26 cellular contexts compared by ENCODE assay signal in genomic region chr14:103882503-103883262, GRCh38. TPM values are rescaled to one million over a fixed set of nuclear protein-coding genes. Genes with fewer than 3 reads are reported as not detected.
DNase-seq lines count a peak whose midpoint lies in the region; ATAC-seq and TF ChIP-seq lines count a peak whose summit lies in the region.
"Had no signal": no experiment of that assay in that cellular context is flagged by ENCODE, and none has a peak within 500 bp of the region (broad histone marks: within the 10 kb centered on the region; RNA-seq: fewer than 3 reads in every experiment).

No MANE protein-coding gene starts in this region.

- H3K36me3 Mint-ChIP-seq in nephron (ENCODE audit: low read depth) = no peaks in the 10 kb centered on the region
- H3K36me3 Mint-ChIP-seq: activated naive CD8-positive, alpha-beta T cell treated with anti-CD3 and anti-CD28 coated beads, Interleukin-2, amount 10 ng/mL, durations not matched to agents 7 days and 5 days; mesothelial cell of epicardium; type B pancreatic cell had no signal

- CTCF ChIA-PET in RWPE1 (lab: Yijun Ruan, JAX) = no interaction called here

- H3K4me1 Mint-ChIP-seq in nephron = peaks cover 37% of the 10 kb centered on the region

- peaks cover 10% of the 10 kb centered on the region for H3K27me3 Mint-ChIP-seq in nephron (ENCODE audit: low read depth)

- TF ChIP-seq CTCF in heart right ventricle (IDR thresholded peaks at IDR 0.05) (no peak), fibroblast of pulmonary artery (IDR thresholded peaks at IDR 0.05; ENCODE audit: low read length, missing control alignments) (no peak), nephron (IDR thresholded peaks at IDR 0.05; ENCODE audit: unreplicated experiment in 3 of 3) (no peak), breast epithelium (IDR thresholded peaks at IDR 0.05) (no peak), RWPE1 (conservative IDR thresholded peaks at IDR 0.05; ENCODE audit: low read depth) (no peak)

- no peaks in the 10 kb centered on the region for H3K36me3 ChIP-seq in heart right ventricle
- no peaks in the 10 kb centered on the region for H3K36me3 ChIP-seq in breast epithelium
- H3K36me3 ChIP-seq: WERI-Rb-1 had no signal

- H3K9me3 Mint-ChIP-seq in nephron = no peaks in the 10 kb centered on the region
- H3K9me3 Mint-ChIP-seq: activated CD4-positive, alpha-beta T cell treated with anti-CD3 and anti-CD28 coated beads, Interleukin-2, amount 10 ng/mL, durations not matched to agents 24 days and 14 days; activated naive CD8-positive, alpha-beta T cell treated with anti-CD3 and anti-CD28 coated beads, Interleukin-2, amount 10 ng/mL, durations not matched to agents 7 days and 5 days; activated T-helper 1 cell treated with anti-CD3 and anti-CD28 coated beads, Interleukin-12 subunit alpha, Interleukin-12 subunit beta, Interleukin-2, Interleukin-4 antibody, amounts not matched to agents 30 ng/mL and 10 ng/mL and 1 ng/mL, durations not matched to agents 14 hours and 24 hours and 36 hours; dendritic cell treated with granulocyte-macrophage colony-stimulating factor and Interleukin-4, amounts not matched to agents 40 ng/mL and 50 ng/mL, for 4 days; GM23338; mesothelial cell of epicardium; type B pancreatic cell had no signal

- DNase-seq in heart right ventricle (no peak), cardiac septum (ENCODE audit: low spot score) (no peak), fibroblast of pulmonary artery (ENCODE audit: low read depth) (peak; percentile 22), NCI-H146 treated with DMSO at 0.1 percent for 48 hours (lab: John Stamatoyannopoulos, UW; ENCODE audit: unreplicated experiment) (no peak), breast epithelium (ENCODE audit: low spot score in 2 of 2) (no peak), RWPE1 (ENCODE audit: low spot score) (no peak), amygdala (lab: John Stamatoyannopoulos, UW) (no peak)
- DNase-seq: activated CD4-positive, alpha-beta T cell treated with anti-CD3 and anti-CD28 coated beads, Interleukin-2, amount 10 ng/mL, durations not matched to agents 24 days and 14 days; activated naive CD8-positive, alpha-beta T cell treated with anti-CD3 and anti-CD28 coated beads, Interleukin-2, amount 10 ng/mL, durations not matched to agents 7 days and 5 days; COR-L47; GF-D8; head of caudate nucleus; NCI-H1105 treated with DMSO at 0.1 percent for 48 hours; NCI-H774; psoas muscle; WERI-Rb-1 had no signal

- H3K9me3 ChIP-seq in heart right ventricle (no peaks in the 10 kb centered on the region), breast epithelium (no peaks in the 10 kb centered on the region)
- H3K9me3 ChIP-seq: psoas muscle had no signal

- H3K27me3 ChIP-seq in heart right ventricle (peaks cover 0 to 30% (median 0%) of the 10 kb centered on the region in 7 donors), breast epithelium (no peaks in the 10 kb centered on the region)

- WGBS in heart right ventricle, 2 donors = 74 to 75% methylated on average over 20 of the region's 20 CpGs

- H3K4me3 ChIP-seq in heart right ventricle (no peak overlapping the region), fibroblast of pulmonary artery (replicated peaks; ENCODE audit: low read depth, low read length) (no peak overlapping the region), breast epithelium (no peak overlapping the region)
- H3K4me3 ChIP-seq: GM23338, psoas muscle had no signal

- POLR2A ChIA-PET in RWPE1 (lab: Yijun Ruan, JAX; ENCODE audit: low non-redundant PET) = no interaction called here

- peak in 1 of 8 donors; percentile 9 for ATAC-seq in heart right ventricle
- ATAC-seq: GM23338 had no signal

- H3K27ac ChIP-seq in heart right ventricle (peak overlapping the region in 6 of 10 donors; percentile 74 to 93 (median 79)), breast epithelium (no peak overlapping the region), RWPE1 (no peak overlapping the region)
- H3K27ac ChIP-seq: psoas muscle, WERI-Rb-1 had no signal

- H3K4me1 ChIP-seq in heart right ventricle (peaks cover 29 to 52% (median 42%) of the 10 kb centered on the region in 9 donors), breast epithelium (peaks cover 10 to 12% of the 10 kb centered on the region in 2 donors)

- H3K27ac Mint-ChIP-seq in nephron = peak overlapping the region; percentile 74 to 90 (median 90)
- H3K27ac Mint-ChIP-seq: activated CD4-positive, alpha-beta T cell treated with anti-CD3 and anti-CD28 coated beads, Interleukin-2, amount 10 ng/mL, durations not matched to agents 24 days and 14 days; activated naive CD8-positive, alpha-beta T cell treated with anti-CD3 and anti-CD28 coated beads, Interleukin-2, amount 10 ng/mL, durations not matched to agents 7 days and 5 days; activated T-helper 1 cell treated with anti-CD3 and anti-CD28 coated beads, Interleukin-12 subunit alpha, Interleukin-12 subunit beta, Interleukin-2, Interleukin-4 antibody, amounts not matched to agents 30 ng/mL and 10 ng/mL and 1 ng/mL, durations not matched to agents 14 hours and 24 hours and 36 hours; dendritic cell treated with granulocyte-macrophage colony-stimulating factor and Interleukin-4, amounts not matched to agents 40 ng/mL and 50 ng/mL, for 4 days; GM23338; type B pancreatic cell had no signal

- H3K4me3 Mint-ChIP-seq in nephron = peak overlapping the region; percentile 6 to 20 (median 8)
- H3K4me3 Mint-ChIP-seq: activated CD4-positive, alpha-beta T cell treated with anti-CD3 and anti-CD28 coated beads, Interleukin-2, amount 10 ng/mL, durations not matched to agents 24 days and 14 days; activated naive CD8-positive, alpha-beta T cell treated with anti-CD3 and anti-CD28 coated beads, Interleukin-2, amount 10 ng/mL, durations not matched to agents 7 days and 5 days; activated T-helper 1 cell treated with anti-CD3 and anti-CD28 coated beads, Interleukin-12 subunit alpha, Interleukin-12 subunit beta, Interleukin-2, Interleukin-4 antibody, amounts not matched to agents 30 ng/mL and 10 ng/mL and 1 ng/mL, durations not matched to agents 14 hours and 24 hours and 36 hours; dendritic cell treated with granulocyte-macrophage colony-stimulating factor and Interleukin-4, amounts not matched to agents 40 ng/mL and 50 ng/mL, for 4 days; GM23338; mesothelial cell of epicardium; type B pancreatic cell had no signal

- no peak for TF ChIP-seq POLR2A in breast epithelium (IDR thresholded peaks at IDR 0.05)

- intact Hi-C loops in heart right ventricle (cut with DNase I) (loop anchor here in 1 of 10 donors (5.0 kb wide), 1 partner anchor 35 kb away; the partner anchor contains the start of gene PPP1R13B), cardiac septum (cut with DNase I) (no loop called here), breast epithelium (cut with DNase I; ENCODE audit: low total_unique reads) (no loop called here)

RNA-seq across cellular contexts. Expression of gene PPP1R13B, which starts 35.3 kb away (rescaled TPM):
- total RNA-seq in heart right ventricle (100 to 1,000 TPM in 2 of 10 donors, 10 to 100 TPM in 8; 64.8 to 124 (median 77.0) TPM), cardiac septum (67.8 TPM), breast epithelium (10 to 100 TPM in 2 of 3 donors, 1 to 10 TPM in 1; 6.4 to 21.8 (median 18.4) TPM)
- polyA plus RNA-seq in heart right ventricle = 10 to 100 TPM; 21.6 to 70.2 TPM

RNA-seq across cellular contexts. Expression of gene TDRD9, which starts 45.6 kb away (rescaled TPM):
- total RNA-seq in heart right ventricle (1 to 10 TPM in 7 of 10 donors, under 1 TPM in 3; 0.55 to 7.4 (median 2.1) TPM), cardiac septum (3.3 TPM), breast epithelium (1 to 10 TPM in 2 of 3 donors, under 1 TPM in 1; 0.96 to 4.0 (median 2.9) TPM)
- 1 to 10 TPM; 2.2 to 8.4 TPM for polyA plus RNA-seq in heart right ventricle
- total RNA-seq: activated T-helper 1 cell treated with anti-CD3 and anti-CD28 coated beads, Interleukin-12 subunit alpha, Interleukin-12 subunit beta, Interleukin-2, Interleukin-4 antibody, amounts not matched to agents 30 ng/mL and 10 ng/mL and 1 ng/mL, durations not matched to agents 14 hours and 24 hours and 36 hours; GM23338; mesothelial cell of epicardium; RPMI7951 had no signal

RNA-seq across cellular contexts. Expression of gene RD3L, which starts 59.6 kb away (rescaled TPM):
- total RNA-seq in heart right ventricle = 10 to 100 TPM; 17.8 to 42.1 (median 25.3) TPM
- 10 to 100 TPM in 1 of 2 donors, 1 to 10 TPM in 1; 2.9 to 26.6 TPM for polyA plus RNA-seq in heart right ventricle
- total RNA-seq in cardiac septum = 13.1 TPM
- not detected for total RNA-seq in breast epithelium
- total RNA-seq: activated CD4-positive, alpha-beta T cell treated with anti-CD3 and anti-CD28 coated beads, Interleukin-2, amount 10 ng/mL, durations not matched to agents 24 days and 14 days; activated naive CD8-positive, alpha-beta T cell treated with anti-CD3 and anti-CD28 coated beads, Interleukin-2, amount 10 ng/mL, durations not matched to agents 7 days and 5 days; activated T-helper 1 cell treated with anti-CD3 and anti-CD28 coated beads, Interleukin-12 subunit alpha, Interleukin-12 subunit beta, Interleukin-2, Interleukin-4 antibody, amounts not matched to agents 30 ng/mL and 10 ng/mL and 1 ng/mL, durations not matched to agents 14 hours and 24 hours and 36 hours; GM23338; MCF 10A; mesothelial cell of epicardium; psoas muscle; RPMI7951; skeletal muscle tissue had no signal
- polyA plus RNA-seq: BJ, GM23338, psoas muscle had no signal

Comparison
In these comparisons a context has a peak if more than half of its experiments do, and no peak if none do; other contexts are left out.
1. H3K27ac ChIP-seq: peak in heart right ventricle (6 of 10); none in breast epithelium (0 of 2) and RWPE1 (single experiment).
2. RNA of gene RD3L, which starts 59.6 kb away (total RNA-seq): 17.8 to 42.1 TPM in heart right ventricle and 13.1 TPM in cardiac septum (single experiment); not detected in breast epithelium; every median in the first group is over 10 times any median in the second.